8 cellular contexts compared by ENCODE assay signal in genomic region chr2:177393381-177393780, GRCh38. TPM values are rescaled to one million over a fixed set of nuclear protein-coding genes. Genes with fewer than 3 reads are reported as not detected.
DNase-seq lines count a peak whose midpoint lies in the region; ATAC-seq, FAIRE-seq and TF ChIP-seq lines count a peak whose summit lies in the region.

No MANE protein-coding gene starts in this region.

- H3K36me3 Mint-ChIP-seq in activated CD8-positive, alpha-beta T cell treated with anti-CD3 and anti-CD28 coated beads, Interleukin-2, amount 10 ng/mL, durations not matched to agents 7 days and 5 days (ENCODE audit: low read depth), result peaks cover 26% of the 10 kb centered on the region

- H3K4me1 Mint-ChIP-seq in activated CD8-positive, alpha-beta T cell treated with anti-CD3 and anti-CD28 coated beads, Interleukin-2, amount 10 ng/mL, durations not matched to agents 7 days and 5 days (ENCODE audit: low read depth), result peaks cover 60% of the 10 kb centered on the region

- ATAC-seq in activated CD8-positive, alpha-beta T cell treated with anti-CD3 and anti-CD28 coated beads, Interleukin-2, amount 10 ng/mL, durations not matched to agents 7 days and 5 days, result peak; percentile 29
- ATAC-seq in HG03280 (IDR thresholded peaks at IDR 0.05; ENCODE audit: unreplicated experiment), result no peak

- peak overlapping the region; percentile 93 for H3K27ac Mint-ChIP-seq in activated CD8-positive, alpha-beta T cell treated with anti-CD3 and anti-CD28 coated beads, Interleukin-2, amount 10 ng/mL, durations not matched to agents 7 days and 5 days

- CTCF ChIA-PET in AG04449 (lab: Yijun Ruan, JAX) (interaction anchor here (0.8 to 5.4 kb wide), 10 partner anchors 9 to 230 kb away, joined by 3 to 46 read pairs (median 4); no protein-coding TSS in a partner anchor), HEK293 (lab: Yijun Ruan, JAX) (interaction anchor here (0.6 to 2.7 kb wide), 9 partner anchors 12 to 240 kb away, joined by 3 to 12 read pairs (median 3); no protein-coding TSS in a partner anchor)
- CTCF ChIA-PET in activated CD8-positive, alpha-beta T cell treated with anti-CD3 and anti-CD28 coated beads, Interleukin-2, amount 10 ng/mL, durations not matched to agents 7 days and 5 days (lab: Charles Lee), result interaction anchor here (0.8 to 5.9 kb wide), 12 partner anchors 12 to 245 kb away, joined by 3 to 42 read pairs (median 4); partner anchors contain the start of genes HNRNPA3 and NFE2L2

- POLR2A ChIA-PET in AG04449 (lab: Yijun Ruan, JAX) (interaction anchor here (0.6 to 1.4 kb wide), 3 partner anchors 9 to 806 kb away, joined by 3 to 7 read pairs (median 4); no protein-coding TSS in a partner anchor), HEK293 (lab: Yijun Ruan, JAX) (interaction anchor here (0.6 to 1.9 kb wide), 4 partner anchors 22 to 634 kb away, joined by 3 to 7 read pairs (median 4); no protein-coding TSS in a partner anchor)
- POLR2A ChIA-PET in activated CD8-positive, alpha-beta T cell treated with anti-CD3 and anti-CD28 coated beads, Interleukin-2, amount 10 ng/mL, durations not matched to agents 7 days and 5 days (lab: Charles Lee), result interaction anchor here (0.7 to 3.3 kb wide), 6 partner anchors 8 to 181 kb away, joined by 3 to 25 read pairs (median 4); partner anchors contain the start of genes HNRNPA3 and NFE2L2

- TF ChIP-seq CTCF in AG04449 (IDR thresholded peaks at IDR 0.05; ENCODE audit: insufficient read depth, low read length, missing control alignments) (no peak), HEK293 (tag by site-specific recombination; IDR thresholded peaks at IDR 0.05) (no peak)

- H3K4me1 ChIP-seq in HEK293 (ENCODE audit: control insufficient read depth, insufficient read depth, low read length), result peaks cover 5% of the 10 kb centered on the region; the same call in 1 of the 2 replicates

- no peaks in the 10 kb centered on the region for H3K9me3 Mint-ChIP-seq in activated CD8-positive, alpha-beta T cell treated with anti-CD3 and anti-CD28 coated beads, Interleukin-2, amount 10 ng/mL, durations not matched to agents 7 days and 5 days (ENCODE audit: insufficient read depth)

- peak overlapping the region; percentile 88 for H3K4me3 Mint-ChIP-seq in activated CD8-positive, alpha-beta T cell treated with anti-CD3 and anti-CD28 coated beads, Interleukin-2, amount 10 ng/mL, durations not matched to agents 7 days and 5 days

- no peak for FAIRE-seq in RCC 7860 (lab: Jason Lieb, UNC)

- H3K36me3 ChIP-seq in HEK293 (ENCODE audit: control insufficient read depth in 2 of 2, insufficient read depth in 1 of 2, low read length in 2 of 2), result no peaks in the 10 kb centered on the region

- H3K27me3 Mint-ChIP-seq in activated CD8-positive, alpha-beta T cell treated with anti-CD3 and anti-CD28 coated beads, Interleukin-2, amount 10 ng/mL, durations not matched to agents 7 days and 5 days (ENCODE audit: low read depth), result no peaks in the 10 kb centered on the region

- H3K4me3 ChIP-seq in AG04449 (ENCODE audit: low read depth, low read length) (peak overlapping the region; percentile 78), HEK293 (ENCODE audit: low read depth, low read length) (peak overlapping the region; percentile 91), iPS-11a (ENCODE audit: low read depth, low read length) (peak overlapping the region; percentile 98)

- no peak overlapping the region for H3K27ac ChIP-seq in HEK293 (ENCODE audit: extremely low read depth, low read depth, low read length)

- DNase-seq in AG04449 (ENCODE audit: low read depth, low spot score), result no peak
- DNase-seq in activated CD8-positive, alpha-beta T cell treated with anti-CD3 and anti-CD28 coated beads, Interleukin-2, amount 10 ng/mL, durations not matched to agents 7 days and 5 days, result peak; percentile 25
- DNase-seq in stimulated activated CD8-positive, alpha-beta memory T cell treated with anti-CD3 and anti-CD28 coated beads, Interleukin-4, amount 100 ng/mL, for 48 hours, result peak; percentile 33
- no peak for DNase-seq in RCC 7860 (ENCODE audit: low spot score)
- no peak for DNase-seq in NK-92 treated with Interleukin-12 subunit alpha and Interleukin-12 subunit beta, amount 100 ng/mL, for 24 hours (lab: John Stamatoyannopoulos, UW)

- H3K9me3 ChIP-seq in HEK293 (ENCODE audit: control insufficient read depth, insufficient read depth, low read depth, low read length), result no peaks in the 10 kb centered on the region

TF ChIP-seq in HEK293, 187 proteins besides CTCF, POLR2A, EP300 and RAD21:
- no peak for TF ChIP-seq GLI4 (tag by site-specific recombination; IDR thresholded peaks at IDR 0.05)
- TF ChIP-seq ZNF394 (tag by site-specific recombination; IDR thresholded peaks at IDR 0.05; ENCODE audit: borderline replicate concordance), result no peak
- TF ChIP-seq ZNF664 (tag by site-specific recombination; IDR thresholded peaks at IDR 0.05), result no peak
- TF ChIP-seq ZNF654 (tag by site-specific recombination; IDR thresholded peaks at IDR 0.05; ENCODE audit: low read depth), result no peak
- no peak for TF ChIP-seq ZNF677 (tag by site-specific recombination; IDR thresholded peaks at IDR 0.05)
- TF ChIP-seq ZNF248 (tag by site-specific recombination; IDR thresholded peaks at IDR 0.05), result no peak
- no peak for TF ChIP-seq HOXC10 (CRISPR knock-in tag; IDR thresholded peaks at IDR 0.05)
- no peak for TF ChIP-seq SP2 (tag by site-specific recombination; IDR thresholded peaks at IDR 0.05)
- no peak for TF ChIP-seq ZNF561 (tag by site-specific recombination; IDR thresholded peaks at IDR 0.05; ENCODE audit: borderline replicate concordance)
- no peak for TF ChIP-seq GLIS2 (tag by site-specific recombination; IDR thresholded peaks at IDR 0.05)
- no peak for TF ChIP-seq TRIM28 (IDR thresholded peaks at IDR 0.05; ENCODE audit: borderline replicate concordance, low read length)
- TF ChIP-seq ZSCAN18 (tag by site-specific recombination; IDR thresholded peaks at IDR 0.05), result no peak
- TF ChIP-seq ZSCAN4 (tag by site-specific recombination; IDR thresholded peaks at IDR 0.05), result no peak
- no peak for TF ChIP-seq ZNF398 (tag by site-specific recombination; IDR thresholded peaks at IDR 0.05)
- no peak for TF ChIP-seq SCRT2 (tag by site-specific recombination; IDR thresholded peaks at IDR 0.05)

RNA-seq across cellular contexts. Expression of gene AGPS, which starts 0.8 kb away (rescaled TPM):
- total RNA-seq in activated CD8-positive, alpha-beta T cell treated with anti-CD3 and anti-CD28 coated beads, Interleukin-2, amount 10 ng/mL, durations not matched to agents 7 days and 5 days, result 10 to 100 TPM; 65.9 to 67.9 TPM

Comparison
In these comparisons a context has a peak if more than half of its experiments do, and no peak if none do; other contexts are left out.
1. DNase-seq: peak in activated CD8-positive, alpha-beta T cell treated with anti-CD3 and anti-CD28 coated beads, Interleukin-2, amount 10 ng/mL, durations not matched to agents 7 days and 5 days (single experiment) and stimulated activated CD8-positive, alpha-beta memory T cell treated with anti-CD3 and anti-CD28 coated beads, Interleukin-4, amount 100 ng/mL, for 48 hours (single experiment); none in AG04449 (single experiment), RCC 7860 (single experiment) and NK-92 treated with Interleukin-12 subunit alpha and Interleukin-12 subunit beta, amount 100 ng/mL, for 24 hours (single experiment).
2. Peak in every context shown above with its lines, with median percentiles within 50 percentile points of each other: H3K4me3 ChIP-seq.